Comparison of ENCODE assay signal across 8 cellular contexts in the genomic region with DNA sequence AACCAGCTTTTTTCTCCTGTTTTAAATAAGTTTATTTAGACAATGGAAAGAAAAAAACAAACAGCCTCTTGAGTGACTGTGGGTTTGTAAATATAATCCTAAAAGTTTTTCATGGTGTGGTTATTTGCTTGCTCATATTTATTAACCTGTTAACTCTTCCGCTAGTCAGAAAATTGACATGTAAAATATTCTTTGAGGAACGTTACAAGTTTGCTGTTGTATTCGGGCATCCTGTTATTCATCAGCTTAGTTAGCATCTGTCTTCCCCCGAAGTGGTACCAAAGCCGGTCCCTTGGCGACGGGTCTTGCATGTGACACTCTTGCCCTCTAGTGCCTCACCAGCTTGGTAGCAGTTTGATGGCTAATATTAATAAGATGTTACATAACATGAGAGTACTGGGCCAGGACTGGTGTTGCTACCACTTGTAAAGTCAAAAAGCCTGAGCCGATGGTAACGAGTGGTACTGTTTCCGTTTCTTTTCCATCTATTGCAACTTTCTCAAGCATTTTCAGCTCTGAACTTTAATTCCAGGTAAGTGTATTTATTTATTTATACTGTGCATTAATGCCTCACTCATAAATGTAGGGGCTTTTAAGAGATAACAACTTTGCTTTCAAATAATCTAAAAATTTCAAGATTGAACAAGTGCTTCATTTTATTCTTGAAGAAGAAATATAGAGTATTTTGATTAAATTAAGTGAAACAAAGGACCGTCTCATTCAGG. TPM values are rescaled to one million over a fixed set of nuclear protein-coding genes. Genes with fewer than 3 reads are reported as not detected.
DNase-seq lines count a peak whose midpoint lies in the region; ATAC-seq and TF ChIP-seq lines count a peak whose summit lies in the region.

A gene (plus strand): TSS at position 426 of the 725 bp plus-strand sequence. CDS start 19,425 bp downstream, outside the sequence.

- TF ChIP-seq CTCF in Calu3 (IDR thresholded peaks at IDR 0.05; ENCODE audit: unreplicated experiment) (peak; percentile 36), PC-3 (conservative IDR thresholded peaks at IDR 0.05; ENCODE audit: low read depth, low read length) (peak; percentile 67)

- no peaks in the 10 kb centered on the region for H3K27me3 Mint-ChIP-seq in Calu3 (ENCODE audit: unreplicated experiment)

- peak within 1 kb of the TSS; percentile 64 for H3K4me3 Mint-ChIP-seq in Calu3 (ENCODE audit: low read depth, unreplicated experiment)

- POLR2A ChIA-PET in PC-3 (lab: Charles Lee; ENCODE audit: unreplicated experiment), result no interaction called here

- BruUV-seq in Calu3 (replicated peaks; lab: Mats Ljungman, UMichigan) (no TSS peak), PC-3 (replicated peaks; lab: Mats Ljungman, UMichigan) (TSS peak; percentile 28)

- no peaks in the 10 kb centered on the region for H3K9me3 Mint-ChIP-seq in Calu3 (ENCODE audit: low read depth, unreplicated experiment)

- peak within 1 kb of the TSS; percentile 87 for H3K4me2 ChIP-seq in PC-3 (ENCODE audit: low read length)

- H3K36me3 ChIP-seq in PC-3 (ENCODE audit: low read depth, low read length), result no peaks in the 10 kb centered on the region

- H3K79me2 ChIP-seq in PC-3 (ENCODE audit: low read length), result no peaks in the 10 kb centered on the region

- H3K27ac Mint-ChIP-seq in Calu3 (ENCODE audit: unreplicated experiment), result no peak within 1 kb of the TSS

- DNase-seq in Calu3 (peak; percentile 68), GM19238 (ENCODE audit: insufficient read length, low spot score) (peak; percentile 5), HuH-7 (ENCODE audit: low spot score) (peak; percentile 32), PC-3 (peak; percentile 66), caudate nucleus (lab: John Stamatoyannopoulos, UW) (peak in 59 of 61 donors; percentile 5 to 93 (median 67)), kidney tubule cell (ENCODE audit: low spot score) (peak; percentile 83), superior temporal gyrus (ENCODE audit: extremely low spot score) (peak; percentile 89)

- ATAC-seq in PC-3 (peak; percentile 73), GM19395 (IDR thresholded peaks at IDR 0.05; ENCODE audit: unreplicated experiment) (no peak)

- H3K27ac ChIP-seq in PC-3 (ENCODE audit: low read length) (no peak within 1 kb of the TSS), caudate nucleus (ENCODE audit: low read depth, low read length) (peak within 1 kb of the TSS; percentile 85)

- H3K4me3 ChIP-seq in PC-3 (ENCODE audit: low read length), result peak within 1 kb of the TSS; percentile 68

- no peaks in the 10 kb centered on the region for H3K9me3 ChIP-seq in PC-3 (ENCODE audit: low read length)

- CTCF ChIA-PET in Calu3 (lab: Charles Lee) (interaction anchor here (0.7 to 1.1 kb wide), 3 partner anchors 333 to 1854 kb away, joined by 3 to 5 read pairs (median 4); no protein-coding TSS in a partner anchor), PC-3 (lab: Charles Lee) (interaction anchor here (0.5 to 0.7 kb wide), 5 partner anchors 290 to 1976 kb away, joined by 3 read pairs; no protein-coding TSS in a partner anchor)

- H3K4me1 Mint-ChIP-seq in Calu3 (ENCODE audit: low read depth, unreplicated experiment), result no peaks in the 10 kb centered on the region

- intact Hi-C loops in Calu3 (cut with micrococcal nuclease; ENCODE audit: unreplicated experiment) (loop anchor here (1.0 to 10.0 kb wide), 7 partner anchors 191 to 1852 kb away; no protein-coding TSS in a partner anchor), PC-3 (cut with micrococcal nuclease) (loop anchor here (1.0 to 10.0 kb wide), 4 partner anchors 188 to 900 kb away; no protein-coding TSS in a partner anchor)

- no peaks in the 10 kb centered on the region for H4K20me1 ChIP-seq in PC-3 (ENCODE audit: low read length)

- peaks cover 8% of the 10 kb centered on the region; the same call in 1 of the 2 replicates for H3K4me1 ChIP-seq in PC-3 (ENCODE audit: insufficient read depth, low read length)

- H3K36me3 Mint-ChIP-seq in Calu3 (ENCODE audit: insufficient read depth, unreplicated experiment), result peaks cover 6% of the 10 kb centered on the region

- no peaks in the 10 kb centered on the region for H3F3A ChIP-seq in PC-3 (ENCODE audit: low read length, unreplicated experiment)

- no peaks in the 10 kb centered on the region for H3K9me2 ChIP-seq in PC-3 (replicated peaks; ENCODE audit: low read length)

- no peak within 1 kb of the TSS for H3K9ac ChIP-seq in PC-3 (ENCODE audit: low read length)

- peak within 1 kb of the TSS; percentile 70 for H2AFZ ChIP-seq in PC-3 (ENCODE audit: low read length)

- H3K27me3 ChIP-seq in PC-3 (ENCODE audit: low read length), result no peaks in the 10 kb centered on the region

RNA-seq across cellular contexts. Expression of the gene that starts here (rescaled TPM):
- total RNA-seq in Calu3 (2022) (0.12 and 0.15 TPM in 2 replicates), PC-3 (2014; rRNA removed) (0.04 and 0.17 TPM in 2 replicates)

Comparison
In these comparisons a context has a peak if more than half of its experiments do, and no peak if none do; other contexts are left out.
1. Peak in DNase-seq in Calu3; RNA of the gene not detected or under 1 TPM.
2. Peak in DNase-seq, ATAC-seq, H3K4me3 ChIP-seq and H3K4me2 ChIP-seq in PC-3; RNA of the gene not detected or under 1 TPM.
3. DNase-seq: peak in every context shown above with its lines; median percentile 89 in superior temporal gyrus; 83 in kidney tubule cell; 68 in Calu3; 67 in caudate nucleus; 66 in PC-3; 32 in HuH-7; 5 in GM19238.